25 cellular contexts compared by ENCODE assay signal in genomic region chr13:99886706-99887105, GRCh38.
"Had no signal": no experiment of that assay in that cellular context is flagged by ENCODE, and none has a peak within 500 bp of the region (broad histone marks: within the 10 kb centered on the region; RNA-seq: fewer than 3 reads in every experiment).

No MANE protein-coding gene starts in this region.

- H3K27ac ChIP-seq: epithelial cell of prostate, esophagus squamous epithelium, gastroesophageal sphincter, neutrophil, prostate gland, sigmoid colon, stomach, thyroid gland, upper lobe of left lung, vagina, WERI-Rb-1 had no signal

- H3K4me1 ChIP-seq: esophagus squamous epithelium, gastroesophageal sphincter, prostate gland, sigmoid colon, stomach, thyroid gland, upper lobe of left lung, vagina had no signal

- H3K4me3 ChIP-seq: esophagus squamous epithelium, gastroesophageal sphincter, prostate gland, sigmoid colon, stomach, thyroid gland, upper lobe of left lung, vagina had no signal

- H3K9me3 ChIP-seq: esophagus squamous epithelium, gastroesophageal sphincter, neutrophil, prostate gland, sigmoid colon, stomach, thyroid gland, upper lobe of left lung, vagina had no signal

- H3K36me3 ChIP-seq: esophagus squamous epithelium, gastroesophageal sphincter, neutrophil, prostate gland, sigmoid colon, stomach, thyroid gland, upper lobe of left lung, vagina, WERI-Rb-1 had no signal

- H3K27me3 ChIP-seq: esophagus squamous epithelium, gastroesophageal sphincter, sigmoid colon, stomach, thyroid gland, upper lobe of left lung, vagina had no signal

- DNase-seq: activated CD4-positive, alpha-beta memory T cell treated with anti-CD3 and anti-CD28 coated beads, Interleukin-2, amount 10 ng/mL, durations not matched to agents 7 days and 5 days; activated CD4-positive, alpha-beta T cell treated with anti-CD3 and anti-CD28 coated beads for 48 hours; activated CD8-positive, alpha-beta memory T cell treated with anti-CD3 and anti-CD28 coated beads, Interleukin-2, amount 10 ng/mL, durations not matched to agents 7 days and 5 days; activated naive CD8-positive, alpha-beta T cell treated with anti-CD3 and anti-CD28 coated beads, Interleukin-2, amount 50 U/mL, for 24 hours; activated T-cell treated with anti-CD3 and anti-CD28 coated beads, Interleukin-2, amount 50 U/mL, for 48 hours; amygdala; esophagus squamous epithelium; hippocampal formation; left colon; mammary epithelial cell; sigmoid colon; stimulated activated CD4-positive, alpha-beta T cell treated with anti-CD3 and anti-CD28 coated beads, Interleukin-15, amount 100 ng/mL, for 24 hours; stimulated activated CD4-positive, alpha-beta T cell treated with anti-CD3 and anti-CD28 coated beads, Interleukin-2, amount 100 ng/mL, for 24 hours; stimulated activated naive B cell treated with anti-CD40 and anti-IgM and Interleukin-4, amounts not matched to agents 10 μg/mL and 1 μg/mL and 100 μg/mL, for 72 hours; stomach; T-helper 1 cell; thyroid gland; upper lobe of left lung; WERI-Rb-1 had no signal

- FAIRE-seq: keratinocyte had no signal
